ENCODE assay signal across 10 cellular contexts in the genomic region with DNA sequence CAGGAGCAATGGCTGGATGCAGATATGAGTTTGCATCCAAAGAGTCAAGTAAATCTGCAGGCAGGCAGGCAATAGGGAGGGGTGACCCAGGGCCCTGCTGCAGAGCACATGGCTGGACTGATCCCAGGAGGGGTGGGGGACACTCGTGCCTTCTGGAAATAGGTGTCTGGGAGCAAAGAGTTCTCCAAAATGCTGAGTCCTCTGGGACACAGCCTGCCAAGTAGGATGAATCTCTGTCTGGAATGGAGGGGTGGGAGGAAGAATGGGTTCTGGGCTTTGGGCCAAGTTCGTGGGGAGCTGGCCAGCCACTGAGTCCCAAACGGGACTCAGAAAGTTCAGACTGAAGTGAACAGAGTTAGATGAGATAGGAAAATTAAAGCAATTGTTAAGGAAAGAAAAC.
DNase-seq lines count a peak whose midpoint lies in the region; ATAC-seq and TF ChIP-seq lines count a peak whose summit lies in the region.
"Had no signal": no experiment of that assay in that cellular context is flagged by ENCODE, and none has a peak within 500 bp of the region (broad histone marks: within the 10 kb centered on the region; RNA-seq: fewer than 3 reads in every experiment).

No MANE protein-coding gene starts in this region.

- no peaks in the 10 kb centered on the region for H3K36me3 Mint-ChIP-seq in T-helper 17 cell (ENCODE audit: low read depth)

- no peak overlapping the region for H3K27ac Mint-ChIP-seq in T-helper 17 cell

- ATAC-seq in T-helper 17 cell (no peak), lower lobe of right lung (no peak), GM21526 (IDR thresholded peaks at IDR 0.05; ENCODE audit: low FRiP score, unreplicated experiment) (no peak)

- H3K4me1 ChIP-seq in lower lobe of right lung: no peaks in the 10 kb centered on the region

- no peak overlapping the region for H3K27ac ChIP-seq in lower lobe of right lung
- H3K27ac ChIP-seq: cardiac muscle cell had no signal

- no peak for TF ChIP-seq CTCF in lower lobe of right lung (IDR thresholded peaks at IDR 0.05)

- DNase-seq in Daoy (ENCODE audit: low read depth): peak; percentile 33
- no peak for DNase-seq in T-helper 17 cell
- peak; percentile 9 for DNase-seq in globus pallidus (ENCODE audit: low spot score)
- peak; percentile 89 for DNase-seq in posterior vena cava (ENCODE audit: low spot score)
- no peak for DNase-seq in lower lobe of right lung
- DNase-seq in ecto neural progenitor cell (ENCODE audit: low spot score): no peak
- no peak for DNase-seq in NCI-H2196 treated with DMSO at 0.1 percent for 48 hours (lab: John Stamatoyannopoulos, UW; ENCODE audit: unreplicated experiment)
- DNase-seq: DMS53 had no signal

- H3K27me3 ChIP-seq in lower lobe of right lung (ENCODE audit: low read depth): no peaks in the 10 kb centered on the region
- H3K27me3 ChIP-seq: cardiac muscle cell had no signal

- H3K27me3 Mint-ChIP-seq in T-helper 17 cell: peaks cover 31% of the 10 kb centered on the region

- H3K4me3 ChIP-seq in lower lobe of right lung: no peak overlapping the region
- H3K4me3 ChIP-seq: cardiac muscle cell had no signal

- intact Hi-C loops in posterior vena cava (cut with DNase I) (no loop called here), lower lobe of right lung (cut with DNase I) (no loop called here)

- H3K4me3 Mint-ChIP-seq in T-helper 17 cell: peak overlapping the region; percentile 43

- H3K4me1 Mint-ChIP-seq in T-helper 17 cell: no peaks in the 10 kb centered on the region

- H3K36me3 ChIP-seq in lower lobe of right lung: no peaks in the 10 kb centered on the region
- H3K36me3 ChIP-seq: cardiac muscle cell had no signal

- H3K9me3 ChIP-seq in T-helper 17 cell (ENCODE audit: control insufficient read depth, low read length, poor library complexity, severe bottlenecking) (no peaks in the 10 kb centered on the region), lower lobe of right lung (no peaks in the 10 kb centered on the region)

Comparison
In these comparisons a context has a peak if more than half of its experiments do, and no peak if none do; other contexts are left out.
1. DNase-seq: peak in Daoy (single experiment), globus pallidus (single experiment) and posterior vena cava (single experiment); none in T-helper 17 cell (0 of 3), lower lobe of right lung (single experiment), ecto neural progenitor cell (single experiment) and NCI-H2196 treated with DMSO at 0.1 percent for 48 hours (single experiment).